In genomic region chr6:36337814-36338213, GRCh38 we compare ENCODE assay signal across 19 cellular contexts. TPM values are rescaled to one million over a fixed set of nuclear protein-coding genes. Genes with fewer than 3 reads are reported as not detected.
"Had no signal": no experiment of that assay in that cellular context is flagged by ENCODE, and none has a peak within 500 bp of the region (broad histone marks: within the 10 kb centered on the region; RNA-seq: fewer than 3 reads in every experiment).

No MANE protein-coding gene starts in this region.

- H3K27ac ChIP-seq: cardiac muscle cell, gastrocnemius medialis, heart right ventricle, ovary, testis, upper lobe of right lung had no signal

- H3K4me3 ChIP-seq: cardiac muscle cell, dorsolateral prefrontal cortex, gastrocnemius medialis, heart right ventricle, ovary, stomach, testis, upper lobe of right lung had no signal

- H3K4me3 Mint-ChIP-seq: activated naive CD4-positive, alpha-beta T cell treated with anti-CD3 and anti-CD28 coated beads for 36 hours; neural crest cell had no signal

- ATAC-seq: activated CD4-positive, CD25-positive, alpha-beta regulatory T cell treated with anti-CD3 and anti-CD28 coated beads, Interleukin-2, amount 50 U/mL, for 24 hours; gastrocnemius medialis; heart right ventricle; sciatic nerve; upper lobe of right lung had no signal

- DNase-seq: activated CD4-positive, alpha-beta T cell treated with anti-CD3 and anti-CD28 coated beads, Interleukin-2, amount 50 U/mL, for 1 hour; activated naive CD4-positive, alpha-beta T cell treated with anti-CD3 and anti-CD28 coated beads for 36 hours; activated T-cell treated with anti-CD3 and anti-CD28 coated beads for 4 hours; dorsolateral prefrontal cortex; erythroblast; gastrocnemius medialis; heart right ventricle; ovary; stomach; T-helper 9 cell; testis; upper lobe of right lung had no signal

- H3K9me3 Mint-ChIP-seq: activated naive CD4-positive, alpha-beta T cell treated with anti-CD3 and anti-CD28 coated beads for 36 hours; activated T-helper 2 cell treated with anti-CD3 and anti-CD28 coated beads, Interferon-gamma antibody, Interleukin-2, Interleukin-4, amounts not matched to agents 10 μg/mL and 5 μg/mL and 100 μg/mL, durations not matched to agents 14 hours and 24 hours and 36 hours; neural crest cell had no signal

- H3K27me3 ChIP-seq: ovary, testis had no signal

- H3K27ac Mint-ChIP-seq: activated T-helper 2 cell treated with anti-CD3 and anti-CD28 coated beads, Interferon-gamma antibody, Interleukin-2, Interleukin-4, amounts not matched to agents 10 μg/mL and 5 μg/mL and 100 μg/mL, durations not matched to agents 14 hours and 24 hours and 36 hours had no signal

- H3K9me3 ChIP-seq: gastrocnemius medialis, heart right ventricle, ovary, stomach, testis, upper lobe of right lung had no signal

- H3K36me3 ChIP-seq: cardiac muscle cell, gastrocnemius medialis, heart right ventricle, ovary, stomach, upper lobe of right lung had no signal

RNA-seq across cellular contexts. Expression of gene BNIP5, which starts 1.1 kb away (rescaled TPM):
- total RNA-seq: activated naive CD4-positive, alpha-beta T cell treated with anti-CD3 and anti-CD28 coated beads for 36 hours; activated T-helper 2 cell treated with anti-CD3 and anti-CD28 coated beads, Interferon-gamma antibody, Interleukin-2, Interleukin-4, amounts not matched to agents 10 μg/mL and 5 μg/mL and 100 μg/mL, durations not matched to agents 14 hours and 24 hours and 36 hours; gastrocnemius medialis; heart right ventricle; lower leg skin; neural crest cell; pulmonary artery endothelial cell; sciatic nerve; upper lobe of right lung had no signal
- polyA plus RNA-seq: cardiac muscle cell, heart right ventricle had no signal

RNA-seq across cellular contexts. Expression of gene ETV7, which starts 49.7 kb away (rescaled TPM):
- total RNA-seq: cardiac muscle cell, gastrocnemius medialis, neural crest cell had no signal
